In the genomic region with DNA sequence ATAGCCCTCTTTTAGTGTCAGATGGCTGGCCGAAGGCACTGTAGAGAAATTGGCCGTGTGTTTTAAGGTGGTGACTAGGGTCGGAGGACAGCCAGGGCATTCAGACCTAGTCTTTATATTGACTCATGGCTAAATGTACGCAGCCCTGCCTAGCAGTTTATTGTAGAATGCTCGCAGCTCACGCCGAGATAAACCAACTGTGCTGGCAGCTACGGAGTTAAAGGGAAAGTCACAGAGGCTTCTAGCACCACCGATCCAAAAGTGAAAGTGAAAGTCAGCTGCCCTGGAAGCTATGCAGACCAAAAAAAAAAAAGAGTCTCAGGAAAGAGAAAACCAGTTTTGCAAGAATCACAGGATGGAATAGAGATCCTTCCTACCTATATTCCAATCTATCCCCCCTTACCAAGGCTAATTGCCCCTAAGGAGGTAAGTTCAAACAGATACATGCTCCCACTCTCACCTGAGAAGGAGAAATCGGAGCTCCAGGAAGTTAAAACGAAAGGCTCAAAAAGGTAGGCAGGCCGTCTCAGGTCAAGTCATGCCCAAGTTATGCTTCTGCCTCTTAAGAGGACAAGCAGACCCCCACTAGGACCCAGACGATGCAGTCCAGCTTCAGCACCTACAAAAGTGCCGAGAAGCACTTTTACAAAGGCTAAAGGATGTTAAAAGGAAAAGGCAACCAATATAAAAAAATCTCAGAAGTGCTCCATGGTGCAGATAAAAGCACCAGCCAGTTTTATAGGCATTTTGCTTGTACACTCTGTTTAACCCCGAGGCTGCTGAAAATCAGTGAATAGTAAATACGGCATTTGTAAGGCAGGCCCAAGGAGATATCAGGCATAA, we compare ENCODE assay signal across 1 cellular context.
TF ChIP-seq lines count a peak whose summit lies in the region.

No MANE protein-coding gene starts in this region.

TF ChIP-seq in neural cell, 6 proteins besides CTCF, POLR2A, EP300 and RAD21:
- TF ChIP-seq EZH2 (IDR thresholded peaks at IDR 0.05; ENCODE audit: borderline replicate concordance, insufficient read depth, low read length, poor library complexity, severe bottlenecking) (no peak), SMC3 (conservative IDR thresholded peaks at IDR 0.05; ENCODE audit: poor library complexity) (no peak), TAF1 (IDR thresholded peaks at IDR 0.05; ENCODE audit: low read depth) (no peak), MXI1 (conservative IDR thresholded peaks at IDR 0.05; ENCODE audit: poor library complexity, severe bottlenecking) (no peak), POLR2AphosphoS5 (IDR thresholded peaks at IDR 0.05) (no peak)
- TF ChIP-seq, protein P1, sequence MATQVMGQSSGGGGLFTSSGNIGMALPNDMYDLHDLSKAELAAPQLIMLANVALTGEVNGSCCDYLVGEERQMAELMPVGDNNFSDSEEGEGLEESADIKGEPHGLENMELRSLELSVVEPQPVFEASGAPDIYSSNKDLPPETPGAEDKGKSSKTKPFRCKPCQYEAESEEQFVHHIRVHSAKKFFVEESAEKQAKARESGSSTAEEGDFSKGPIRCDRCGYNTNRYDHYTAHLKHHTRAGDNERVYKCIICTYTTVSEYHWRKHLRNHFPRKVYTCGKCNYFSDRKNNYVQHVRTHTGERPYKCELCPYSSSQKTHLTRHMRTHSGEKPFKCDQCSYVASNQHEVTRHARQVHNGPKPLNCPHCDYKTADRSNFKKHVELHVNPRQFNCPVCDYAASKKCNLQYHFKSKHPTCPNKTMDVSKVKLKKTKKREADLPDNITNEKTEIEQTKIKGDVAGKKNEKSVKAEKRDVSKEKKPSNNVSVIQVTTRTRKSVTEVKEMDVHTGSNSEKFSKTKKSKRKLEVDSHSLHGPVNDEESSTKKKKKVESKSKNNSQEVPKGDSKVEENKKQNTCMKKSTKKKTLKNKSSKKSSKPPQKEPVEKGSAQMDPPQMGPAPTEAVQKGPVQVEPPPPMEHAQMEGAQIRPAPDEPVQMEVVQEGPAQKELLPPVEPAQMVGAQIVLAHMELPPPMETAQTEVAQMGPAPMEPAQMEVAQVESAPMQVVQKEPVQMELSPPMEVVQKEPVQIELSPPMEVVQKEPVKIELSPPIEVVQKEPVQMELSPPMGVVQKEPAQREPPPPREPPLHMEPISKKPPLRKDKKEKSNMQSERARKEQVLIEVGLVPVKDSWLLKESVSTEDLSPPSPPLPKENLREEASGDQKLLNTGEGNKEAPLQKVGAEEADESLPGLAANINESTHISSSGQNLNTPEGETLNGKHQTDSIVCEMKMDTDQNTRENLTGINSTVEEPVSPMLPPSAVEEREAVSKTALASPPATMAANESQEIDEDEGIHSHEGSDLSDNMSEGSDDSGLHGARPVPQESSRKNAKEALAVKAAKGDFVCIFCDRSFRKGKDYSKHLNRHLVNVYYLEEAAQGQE (IDR thresholded peaks at IDR 0.05; ENCODE audit: borderline replicate concordance): no peak
